14 cellular contexts compared by ENCODE assay signal in genomic region chr3:14423963-14424362, GRCh38. TPM values are rescaled to one million over a fixed set of nuclear protein-coding genes. Genes with fewer than 3 reads are reported as not detected.
DNase-seq lines count a peak whose midpoint lies in the region; ATAC-seq and TF ChIP-seq lines count a peak whose summit lies in the region.
"Had no signal": no experiment of that assay in that cellular context is flagged by ENCODE, and none has a peak within 500 bp of the region (broad histone marks: within the 10 kb centered on the region; RNA-seq: fewer than 3 reads in every experiment).

No MANE protein-coding gene starts in this region.

- H3K27me3 Mint-ChIP-seq in H9 (ENCODE audit: low read depth) (no peaks in the 10 kb centered on the region; the same call in 1 of the 2 replicates), glutamatergic neuron (ENCODE audit: unreplicated experiment) (peaks cover 8% of the 10 kb centered on the region)
- H3K27me3 Mint-ChIP-seq in activated T-helper 1 cell treated with anti-CD3 and anti-CD28 coated beads, Interleukin-12 subunit alpha, Interleukin-12 subunit beta, Interleukin-2, Interleukin-4 antibody, amounts not matched to agents 30 ng/mL and 10 ng/mL and 1 ng/mL, durations not matched to agents 14 hours and 24 hours and 36 hours (ENCODE audit: insufficient read depth) = no peaks in the 10 kb centered on the region
- no peaks in the 10 kb centered on the region for H3K27me3 Mint-ChIP-seq in naive thymus-derived CD4-positive, alpha-beta T cell

- no peak overlapping the region for H2AK5ac ChIP-seq in H9 (ENCODE audit: insufficient read length, low read length)

- WGBS in H9 (ENCODE audit: extremely low coverage, insufficient read length, low lambda C conversion rate) = no CpG with 5 or more reads among the region's 3 CpGs

- no peak overlapping the region for H4K5ac ChIP-seq in H9 (ENCODE audit: insufficient read length, low read depth, low read length)

- H3K27ac Mint-ChIP-seq in H9 (peak overlapping the region; percentile 58 to 87 (median 72); a peak in 6 of 7 replicates), glutamatergic neuron (ENCODE audit: unreplicated experiment) (no peak overlapping the region)
- H3K27ac Mint-ChIP-seq in activated T-helper 1 cell treated with anti-CD3 and anti-CD28 coated beads, Interleukin-12 subunit alpha, Interleukin-12 subunit beta, Interleukin-2, Interleukin-4 antibody, amounts not matched to agents 30 ng/mL and 10 ng/mL and 1 ng/mL, durations not matched to agents 14 hours and 24 hours and 36 hours = peak overlapping the region; percentile 72
- H3K27ac Mint-ChIP-seq in naive thymus-derived CD4-positive, alpha-beta T cell = peak overlapping the region; percentile 64 to 100 (median 86)

- no peak overlapping the region for H3K56ac ChIP-seq in H9 (ENCODE audit: insufficient read length, low read depth, low read length)

- H2BK120ac ChIP-seq in H9 (ENCODE audit: low read depth, low read length, poor library complexity, severe bottlenecking) = no peak overlapping the region

- H4K8ac ChIP-seq in H9 (replicated peaks; ENCODE audit: insufficient read length, low read depth, low read length) = no peak overlapping the region

- H2BK20ac ChIP-seq in H9 (ENCODE audit: low read depth, low read length, poor library complexity, severe bottlenecking) = no peak overlapping the region

- peaks cover 9% of the 10 kb centered on the region; the same call in 1 of the 2 replicates for H3K79me2 ChIP-seq in H9 (ENCODE audit: insufficient read depth, low read length)

- H3K4me2 ChIP-seq in BLaER1 (peak overlapping the region; percentile 71), H9 (ENCODE audit: insufficient read depth, insufficient read length, low read length) (no peak overlapping the region)

- H3K36me3 Mint-ChIP-seq in H9 (ENCODE audit: insufficient read depth in 1 of 3, low read depth in 3 of 3) (peaks cover 7 to 13% (median 8%) of the 10 kb centered on the region in 3 experiments; a peak in 5 of 7 replicates), glutamatergic neuron (ENCODE audit: unreplicated experiment) (no peaks in the 10 kb centered on the region)
- peaks cover 9% of the 10 kb centered on the region for H3K36me3 Mint-ChIP-seq in activated T-helper 1 cell treated with anti-CD3 and anti-CD28 coated beads, Interleukin-12 subunit alpha, Interleukin-12 subunit beta, Interleukin-2, Interleukin-4 antibody, amounts not matched to agents 30 ng/mL and 10 ng/mL and 1 ng/mL, durations not matched to agents 14 hours and 24 hours and 36 hours (ENCODE audit: low read depth)
- H3K36me3 Mint-ChIP-seq in naive thymus-derived CD4-positive, alpha-beta T cell = peaks cover 0 to 3% (median 0%) of the 10 kb centered on the region in 5 donors

- no peak overlapping the region for H3K14ac ChIP-seq in H9 (ENCODE audit: insufficient read depth, low read length)

- H3K9me3 ChIP-seq in BLaER1 = no peaks in the 10 kb centered on the region
- no peaks in the 10 kb centered on the region for H3K9me3 ChIP-seq in H9 (ENCODE audit: control insufficient read depth, low read depth, low read length)
- no peaks in the 10 kb centered on the region for H3K9me3 ChIP-seq in naive thymus-derived CD4-positive, alpha-beta T cell (ENCODE audit: control insufficient read depth in 2 of 3, low read length in 3 of 3)

- no peak overlapping the region for H2AFZ ChIP-seq in H9 (ENCODE audit: low read length)

- no peak overlapping the region for H3K4ac ChIP-seq in H9 (ENCODE audit: low read depth, low read length)

- no peak overlapping the region for H2BK12ac ChIP-seq in H9 (ENCODE audit: insufficient read length, low read depth, low read length)

- no peaks in the 10 kb centered on the region for H3K23me2 ChIP-seq in H9 (ENCODE audit: insufficient read length, low read depth, low read length, poor library complexity, severe bottlenecking)

- H3K4me3 Mint-ChIP-seq in H9 = peak overlapping the region in 1 of 2 experiments; percentile 36; a peak in 3 of 5 replicates
- peak overlapping the region; percentile 65 for H3K4me3 Mint-ChIP-seq in activated T-helper 1 cell treated with anti-CD3 and anti-CD28 coated beads, Interleukin-12 subunit alpha, Interleukin-12 subunit beta, Interleukin-2, Interleukin-4 antibody, amounts not matched to agents 30 ng/mL and 10 ng/mL and 1 ng/mL, durations not matched to agents 14 hours and 24 hours and 36 hours
- H3K4me3 Mint-ChIP-seq in naive thymus-derived CD4-positive, alpha-beta T cell = peak overlapping the region in 9 of 10 donors; percentile 39 to 74 (median 56)
- no peak overlapping the region for H3K4me3 Mint-ChIP-seq in glutamatergic neuron (ENCODE audit: unreplicated experiment)

- H3K27me3 ChIP-seq in BLaER1 (no peaks in the 10 kb centered on the region), H9 (ENCODE audit: insufficient read depth, low read length) (no peaks in the 10 kb centered on the region), H7 (ENCODE audit: control insufficient read depth, insufficient read depth, low read length) (no peaks in the 10 kb centered on the region)
- H3K27me3 ChIP-seq in naive thymus-derived CD4-positive, alpha-beta T cell (ENCODE audit: control insufficient read depth in 2 of 2, insufficient read depth in 2 of 2, low read length in 2 of 2) = no peaks in the 10 kb centered on the region

- DNase-seq in H9 = no peak
- no peak for DNase-seq in activated T-helper 1 cell treated with anti-CD3 and anti-CD28 coated beads, Interleukin-12 subunit alpha, Interleukin-12 subunit beta, Interleukin-2, Interleukin-4 antibody, amounts not matched to agents 30 ng/mL and 10 ng/mL and 1 ng/mL, durations not matched to agents 14 hours and 24 hours and 36 hours (ENCODE audit: low spot score)
- DNase-seq in naive thymus-derived CD4-positive, alpha-beta T cell = no peak
- no peak for DNase-seq in glutamatergic neuron
- DNase-seq in NCI-H2196 (lab: John Stamatoyannopoulos, UW; ENCODE audit: unreplicated experiment) = no peak
- DNase-seq in H7 = no peak
- no peak for DNase-seq in glomerular visceral epithelial cell (ENCODE audit: extremely low spot score)
- DNase-seq: anterior cingulate cortex; GOT3; NCI-H1694; stimulated activated CD4-positive, alpha-beta T cell treated with anti-CD3 and anti-CD28 coated beads, Interleukin-1b, Interleukin-23, amount 100 ng/mL, for 48 hours had no signal

- TF ChIP-seq CTCF in H9 (conservative IDR thresholded peaks at IDR 0.05) (no peak), glutamatergic neuron (IDR thresholded peaks at IDR 0.05; ENCODE audit: partially characterized antibody, unreplicated experiment) (no peak)

- POLR2A ChIA-PET in naive thymus-derived CD4-positive, alpha-beta T cell (lab: Charles Lee) = interaction anchor here (1.1 to 1.6 kb wide), 2 partner anchors 8 to 22 kb away, joined by 3 to 5 read pairs; partner anchors contain the start of gene SLC6A6

- H3K9me3 Mint-ChIP-seq in H9 (no peaks in the 10 kb centered on the region), glutamatergic neuron (ENCODE audit: unreplicated experiment) (peaks cover 1% of the 10 kb centered on the region)
- H3K9me3 Mint-ChIP-seq in activated T-helper 1 cell treated with anti-CD3 and anti-CD28 coated beads, Interleukin-12 subunit alpha, Interleukin-12 subunit beta, Interleukin-2, Interleukin-4 antibody, amounts not matched to agents 30 ng/mL and 10 ng/mL and 1 ng/mL, durations not matched to agents 14 hours and 24 hours and 36 hours = no peaks in the 10 kb centered on the region
- no peaks in the 10 kb centered on the region for H3K9me3 Mint-ChIP-seq in naive thymus-derived CD4-positive, alpha-beta T cell

- H3K9ac ChIP-seq in BLaER1 (peak overlapping the region; percentile 44), H9 (ENCODE audit: extremely low read depth, insufficient read length, low read length) (no peak overlapping the region)

- H3K27ac ChIP-seq in BLaER1 = peak overlapping the region; percentile 53; the same call in 1 of the 2 replicates
- no peak overlapping the region for H3K27ac ChIP-seq in H9 (ENCODE audit: insufficient read length, low read depth, low read length)
- H3K27ac ChIP-seq in naive thymus-derived CD4-positive, alpha-beta T cell (ENCODE audit: low read depth, low read length) = no peak overlapping the region
- H3K27ac ChIP-seq: SK-N-MC had no signal

- H3K36me3 ChIP-seq in BLaER1 (peaks cover 37% of the 10 kb centered on the region), H7 (replicated peaks; ENCODE audit: control insufficient read depth, insufficient read depth, low read length) (peaks cover 4% of the 10 kb centered on the region)
- no peaks in the 10 kb centered on the region for H3K36me3 ChIP-seq in naive thymus-derived CD4-positive, alpha-beta T cell (ENCODE audit: control insufficient read depth in 2 of 3, insufficient read depth in 3 of 3, low read length in 3 of 3)

- no peak overlapping the region for H2BK15ac ChIP-seq in H9 (ENCODE audit: low read depth, low read length)

- H3K4me1 ChIP-seq in BLaER1 (peaks cover 70% of the 10 kb centered on the region), H9 (ENCODE audit: insufficient read depth, low read length) (peaks cover 21% of the 10 kb centered on the region)
- H3K4me1 ChIP-seq in naive thymus-derived CD4-positive, alpha-beta T cell (ENCODE audit: control insufficient read depth in 2 of 2, insufficient read depth in 2 of 2, low read length in 2 of 2) = peaks cover 50 to 71% of the 10 kb centered on the region in 2 donors

- H4K20me1 ChIP-seq in BLaER1 = peaks cover 98% of the 10 kb centered on the region
- H4K20me1 ChIP-seq in H9 (ENCODE audit: control insufficient read depth, insufficient read depth, insufficient read length) = no peaks in the 10 kb centered on the region

- intact Hi-C loops in activated T-helper 1 cell treated with anti-CD3 and anti-CD28 coated beads, Interleukin-12 subunit alpha, Interleukin-12 subunit beta, Interleukin-2, Interleukin-4 antibody, amounts not matched to agents 30 ng/mL and 10 ng/mL and 1 ng/mL, durations not matched to agents 14 hours and 24 hours and 36 hours (cut with micrococcal nuclease) = loop anchor here (1.0 kb wide), 1 partner anchor 8 kb away; no protein-coding TSS in a partner anchor
- intact Hi-C loops in naive thymus-derived CD4-positive, alpha-beta T cell (cut with micrococcal nuclease) = loop anchor here in 1 of 2 donors (1.0 kb wide), 1 partner anchor 8 kb away; no protein-coding TSS in a partner anchor

- peaks cover 4% of the 10 kb centered on the region for H3K79me1 ChIP-seq in H9 (ENCODE audit: insufficient read depth, low read depth, low read length, poor library complexity, severe bottlenecking)

- CTCF ChIA-PET in naive thymus-derived CD4-positive, alpha-beta T cell (lab: Charles Lee) = no interaction called here

- peaks cover 58 to 69% of the 10 kb centered on the region in 2 experiments for H3K4me1 Mint-ChIP-seq in H9
- H3K4me1 Mint-ChIP-seq in activated T-helper 1 cell treated with anti-CD3 and anti-CD28 coated beads, Interleukin-12 subunit alpha, Interleukin-12 subunit beta, Interleukin-2, Interleukin-4 antibody, amounts not matched to agents 30 ng/mL and 10 ng/mL and 1 ng/mL, durations not matched to agents 14 hours and 24 hours and 36 hours (ENCODE audit: low read depth) = peaks cover 64% of the 10 kb centered on the region
- H3K4me1 Mint-ChIP-seq in naive thymus-derived CD4-positive, alpha-beta T cell = peaks cover 57 to 70% (median 65%) of the 10 kb centered on the region in 7 donors
- H3K4me1 Mint-ChIP-seq in glutamatergic neuron (ENCODE audit: low read depth, unreplicated experiment) = peaks cover 14% of the 10 kb centered on the region

- no peak overlapping the region for H4K91ac ChIP-seq in H9 (ENCODE audit: insufficient read length, low read depth, low read length)

- no peak overlapping the region for H3T11ph ChIP-seq in H9 (ENCODE audit: low read length)

- H2BK5ac ChIP-seq in H9 (ENCODE audit: insufficient read length, low read length) = no peak overlapping the region

- no peak overlapping the region for H3K18ac ChIP-seq in H9 (ENCODE audit: insufficient read length, low read depth, low read length)

- H3K4me3 ChIP-seq in BLaER1 = no peak overlapping the region
- no peak overlapping the region for H3K4me3 ChIP-seq in naive thymus-derived CD4-positive, alpha-beta T cell (ENCODE audit: low read length)
- H3K4me3 ChIP-seq in H7 (ENCODE audit: insufficient read depth, low read depth, low read length) = no peak overlapping the region
- H3K4me3 ChIP-seq: SK-N-MC had no signal

- H3K23ac ChIP-seq in H9 (ENCODE audit: insufficient read length, low read depth, low read length) = no peak overlapping the region

- no peak for ATAC-seq in naive thymus-derived CD4-positive, alpha-beta T cell
- ATAC-seq: left ventricle myocardium superior had no signal

RNA-seq across cellular contexts. Expression of gene SLC6A6, which starts 21.6 kb away (rescaled TPM):
- total RNA-seq in H9 (2021) = 70.8 and 72.6 TPM in 2 replicates
- total RNA-seq in activated T-helper 1 cell treated with anti-CD3 and anti-CD28 coated beads, Interleukin-12 subunit alpha, Interleukin-12 subunit beta, Interleukin-2, Interleukin-4 antibody, amounts not matched to agents 30 ng/mL and 10 ng/mL and 1 ng/mL, durations not matched to agents 14 hours and 24 hours and 36 hours = 45.4 and 51.2 TPM in 2 replicates
- total RNA-seq in naive thymus-derived CD4-positive, alpha-beta T cell = 10 to 100 TPM; 34.5 to 87.5 (median 35.6) TPM
- polyA plus RNA-seq in naive thymus-derived CD4-positive, alpha-beta T cell = 1 to 10 TPM; 3.0 to 3.2 TPM
- 21.9 TPM for total RNA-seq in glutamatergic neuron (ENCODE audit: unreplicated experiment)
- 88.8 and 113 TPM in 2 replicates for total RNA-seq in H7 (2014; rRNA removed; shearing (Covaris generic))
